Comparison of ENCODE assay signal across 22 cellular contexts in genomic region chr2:105820151-105820550, GRCh38.
DNase-seq lines count a peak whose midpoint lies in the region; ATAC-seq and TF ChIP-seq lines count a peak whose summit lies in the region.
"Had no signal": no experiment of that assay in that cellular context is flagged by ENCODE, and none has a peak within 500 bp of the region (broad histone marks: within the 10 kb centered on the region; RNA-seq: fewer than 3 reads in every experiment).

No MANE protein-coding gene starts in this region.

- H3K9me3 Mint-ChIP-seq in activated CD4-positive, alpha-beta T cell treated with anti-CD3 and anti-CD28 coated beads, Interleukin-2, amount 10 ng/mL, durations not matched to agents 7 days and 5 days, result no peaks in the 10 kb centered on the region
- no peaks in the 10 kb centered on the region for H3K9me3 Mint-ChIP-seq in T-cell
- no peaks in the 10 kb centered on the region for H3K9me3 Mint-ChIP-seq in stimulated activated memory B cell treated with anti-CD40 and anti-IgM and Interleukin-4, amounts not matched to agents 10 μg/mL and 1 μg/mL and 100 μg/mL, for 72 hours
- H3K9me3 Mint-ChIP-seq: mesothelial cell of epicardium, nephron had no signal

- peaks cover 71% of the 10 kb centered on the region for H3K4me1 Mint-ChIP-seq in activated CD4-positive, alpha-beta T cell treated with anti-CD3 and anti-CD28 coated beads, Interleukin-2, amount 10 ng/mL, durations not matched to agents 7 days and 5 days
- peaks cover 83 to 91% (median 86%) of the 10 kb centered on the region in 3 donors for H3K4me1 Mint-ChIP-seq in T-cell
- peaks cover 70% of the 10 kb centered on the region for H3K4me1 Mint-ChIP-seq in stimulated activated memory B cell treated with anti-CD40 and anti-IgM and Interleukin-4, amounts not matched to agents 10 μg/mL and 1 μg/mL and 100 μg/mL, for 72 hours

- intact Hi-C loops in esophagus muscularis mucosa (cut with DNase I), result no loop called here
- intact Hi-C loops in posterior vena cava (cut with DNase I), result no loop called here

- no peak for DNase-seq in activated CD4-positive, alpha-beta T cell treated with anti-CD3 and anti-CD28 coated beads, Interleukin-2, amount 10 ng/mL, durations not matched to agents 7 days and 5 days
- DNase-seq in activated CD4-positive, alpha-beta T cell treated with anti-CD3 and anti-CD28 coated beads for 4 hours, result no peak
- DNase-seq in T-cell (no peak), esophagus muscularis mucosa (ENCODE audit: extremely low spot score) (peak; percentile 80), posterior vena cava (ENCODE audit: low spot score) (no peak)
- DNase-seq: activated CD4-positive, CD25-positive, alpha-beta regulatory T cell; activated gamma-delta T cell; aorta; BE2C; heart left ventricle; left lung; NCI-H526; psoas muscle; stimulated activated naive CD4-positive, alpha-beta T cell; T-helper 9 cell; tibial artery had no signal

- no peaks in the 10 kb centered on the region for H3K9me3 ChIP-seq in esophagus muscularis mucosa
- H3K9me3 ChIP-seq: BE2C, heart left ventricle, left lung, psoas muscle, tibial artery had no signal

- H3K36me3 ChIP-seq in esophagus muscularis mucosa, result peaks cover 0 to 14% (median 6%) of the 10 kb centered on the region in 4 donors
- H3K36me3 ChIP-seq: BE2C had no signal

- POLR2A ChIA-PET in activated CD4-positive, alpha-beta T cell treated with anti-CD3 and anti-CD28 coated beads, Interleukin-2, amount 10 ng/mL, durations not matched to agents 7 days and 5 days (lab: Charles Lee), result no interaction called here
- POLR2A ChIA-PET in T-cell (lab: Charles Lee), result no interaction called here

- no peak for TF ChIP-seq POLR2A in esophagus muscularis mucosa (IDR thresholded peaks at IDR 0.05; ENCODE audit: low read depth)

- H3K4me3 ChIP-seq in esophagus muscularis mucosa, result no peak overlapping the region
- H3K4me3 ChIP-seq: heart left ventricle, left lung, psoas muscle, tibial artery had no signal

- TF ChIP-seq EP300 in esophagus muscularis mucosa (IDR thresholded peaks at IDR 0.05), result no peak

- H3K4me3 Mint-ChIP-seq in activated CD4-positive, alpha-beta T cell treated with anti-CD3 and anti-CD28 coated beads, Interleukin-2, amount 10 ng/mL, durations not matched to agents 7 days and 5 days, result no peak overlapping the region
- peak overlapping the region in 1 of 3 donors; percentile 10 for H3K4me3 Mint-ChIP-seq in T-cell
- H3K4me3 Mint-ChIP-seq in stimulated activated memory B cell treated with anti-CD40 and anti-IgM and Interleukin-4, amounts not matched to agents 10 μg/mL and 1 μg/mL and 100 μg/mL, for 72 hours, result no peak overlapping the region
- H3K4me3 Mint-ChIP-seq: mesothelial cell of epicardium, nephron had no signal

- H3K36me3 Mint-ChIP-seq in activated CD4-positive, alpha-beta T cell treated with anti-CD3 and anti-CD28 coated beads, Interleukin-2, amount 10 ng/mL, durations not matched to agents 7 days and 5 days (ENCODE audit: low read depth), result peaks cover 62% of the 10 kb centered on the region
- H3K36me3 Mint-ChIP-seq in T-cell, result peaks cover 53% of the 10 kb centered on the region
- H3K36me3 Mint-ChIP-seq in stimulated activated memory B cell treated with anti-CD40 and anti-IgM and Interleukin-4, amounts not matched to agents 10 μg/mL and 1 μg/mL and 100 μg/mL, for 72 hours, result peaks cover 61% of the 10 kb centered on the region

- H3K27ac ChIP-seq in esophagus muscularis mucosa (replicated peaks in 1 of 4), result no peak overlapping the region
- H3K27ac ChIP-seq: heart left ventricle, KMS-11, psoas muscle, tibial artery had no signal

- no peaks in the 10 kb centered on the region for H3K27me3 ChIP-seq in esophagus muscularis mucosa
- H3K27me3 ChIP-seq: BE2C, heart left ventricle, left lung, tibial artery had no signal

- ATAC-seq in T-cell (replicated peaks in 1 of 4) (no peak), GM21576 (IDR thresholded peaks at IDR 0.05; ENCODE audit: unreplicated experiment) (no peak), GM19463 (IDR thresholded peaks at IDR 0.05; ENCODE audit: unreplicated experiment) (no peak)
- ATAC-seq in stimulated activated memory B cell treated with anti-CD40 and anti-IgM and Interleukin-4, amounts not matched to agents 10 μg/mL and 1 μg/mL and 100 μg/mL, for 72 hours, result no peak
- ATAC-seq: heart left ventricle, left lung, psoas muscle had no signal

- H3K27ac Mint-ChIP-seq in activated CD4-positive, alpha-beta T cell treated with anti-CD3 and anti-CD28 coated beads, Interleukin-2, amount 10 ng/mL, durations not matched to agents 7 days and 5 days, result peak overlapping the region; percentile 4
- H3K27ac Mint-ChIP-seq in T-cell, result peak overlapping the region; percentile 66 to 72
- H3K27ac Mint-ChIP-seq in stimulated activated memory B cell treated with anti-CD40 and anti-IgM and Interleukin-4, amounts not matched to agents 10 μg/mL and 1 μg/mL and 100 μg/mL, for 72 hours, result peak overlapping the region; percentile 80
- H3K27ac Mint-ChIP-seq: mesothelial cell of epicardium, nephron had no signal

- no peak for TF ChIP-seq CTCF in esophagus muscularis mucosa (IDR thresholded peaks at IDR 0.05)

- no peaks in the 10 kb centered on the region for H3K27me3 Mint-ChIP-seq in activated CD4-positive, alpha-beta T cell treated with anti-CD3 and anti-CD28 coated beads, Interleukin-2, amount 10 ng/mL, durations not matched to agents 7 days and 5 days
- no peaks in the 10 kb centered on the region for H3K27me3 Mint-ChIP-seq in T-cell
- no peaks in the 10 kb centered on the region for H3K27me3 Mint-ChIP-seq in stimulated activated memory B cell treated with anti-CD40 and anti-IgM and Interleukin-4, amounts not matched to agents 10 μg/mL and 1 μg/mL and 100 μg/mL, for 72 hours

- WGBS in esophagus muscularis mucosa, result 87% methylated on average over 8 of the region's 8 CpGs

- peaks cover 35 to 56% (median 51%) of the 10 kb centered on the region in 4 donors for H3K4me1 ChIP-seq in esophagus muscularis mucosa
- H3K4me1 ChIP-seq: BE2C had no signal

- CTCF ChIA-PET in activated CD4-positive, alpha-beta T cell treated with anti-CD3 and anti-CD28 coated beads, Interleukin-2, amount 10 ng/mL, durations not matched to agents 7 days and 5 days (lab: Charles Lee), result no interaction called here
- CTCF ChIA-PET in T-cell (lab: Charles Lee), result no interaction called here

Comparison
In these comparisons a context has a peak if more than half of its experiments do, and no peak if none do; other contexts are left out.
1. H3K27ac Mint-ChIP-seq: peak in every context shown above with its lines; median percentile 80 in stimulated activated memory B cell treated with anti-CD40 and anti-IgM and Interleukin-4, amounts not matched to agents 10 μg/mL and 1 μg/mL and 100 μg/mL, for 72 hours; 69 in T-cell; 4 in activated CD4-positive, alpha-beta T cell treated with anti-CD3 and anti-CD28 coated beads, Interleukin-2, amount 10 ng/mL, durations not matched to agents 7 days and 5 days.